8 cellular contexts compared by ENCODE assay signal in the genomic region with DNA sequence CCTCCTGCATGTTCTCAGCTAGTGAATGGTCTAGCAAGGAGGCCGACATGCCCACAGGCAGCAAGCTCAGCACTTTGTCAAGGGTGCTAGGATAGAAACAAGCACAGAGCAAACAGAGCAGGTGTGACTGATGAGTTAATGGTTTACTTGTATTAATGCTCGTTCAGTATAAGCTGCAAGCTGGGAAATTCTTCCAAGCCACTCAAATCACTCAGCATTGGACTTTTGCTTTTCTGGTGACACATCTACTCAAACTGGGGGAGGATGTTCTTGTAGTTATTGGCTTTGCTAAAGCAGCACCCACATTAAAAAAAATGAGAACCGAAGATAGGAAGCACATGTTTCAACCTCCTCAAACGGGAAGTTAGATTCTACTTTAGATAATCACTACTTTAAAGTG. TPM values are rescaled to one million over a fixed set of nuclear protein-coding genes. Genes with fewer than 3 reads are reported as not detected.
DNase-seq lines count a peak whose midpoint lies in the region; ATAC-seq and TF ChIP-seq lines count a peak whose summit lies in the region.

No MANE protein-coding gene starts in this region.

- no peak for TF ChIP-seq CTCF in RWPE1 (conservative IDR thresholded peaks at IDR 0.05; ENCODE audit: low read depth)
- no peak for TF ChIP-seq CTCF in MCF 10A (IDR thresholded peaks at IDR 0.05; ENCODE audit: unreplicated experiment)

- peaks cover 13% of the 10 kb centered on the region for H3K36me3 Mint-ChIP-seq in activated naive CD4-positive, alpha-beta T cell treated with anti-CD3 and anti-CD28 coated beads for 36 hours (ENCODE audit: low read depth)
- H3K36me3 Mint-ChIP-seq in natural killer cell treated with Interleukin-12 subunit alpha and Interleukin-12 subunit beta and Interleukin-15 and Interleukin-18, amount 100 ng/mL, for 72 hours = peaks cover 24% of the 10 kb centered on the region
- no peaks in the 10 kb centered on the region for H3K36me3 Mint-ChIP-seq in MCF 10A (ENCODE audit: insufficient read depth, unreplicated experiment)

- CTCF ChIA-PET in activated naive CD4-positive, alpha-beta T cell treated with anti-CD3 and anti-CD28 coated beads for 36 hours (lab: Charles Lee) = interaction anchor here (0.6 to 1.5 kb wide), 4 partner anchors 100 to 221 kb away, joined by 3 to 9 read pairs (median 4); no protein-coding TSS in a partner anchor
- CTCF ChIA-PET in RWPE1 (lab: Yijun Ruan, JAX) = no interaction called here
- CTCF ChIA-PET in MCF 10A (lab: Yijun Ruan, JAX) = interaction anchor here (0.6 kb wide), 1 partner anchor 213 kb away, joined by 3 read pairs; no protein-coding TSS in a partner anchor

- peak; percentile 39 for DNase-seq in activated naive CD4-positive, alpha-beta T cell treated with anti-CD3 and anti-CD28 coated beads for 36 hours
- DNase-seq in activated naive CD4-positive, alpha-beta T cell (lab: John Stamatoyannopoulos, UW) = no peak
- DNase-seq in SW480 (ENCODE audit: low spot score) (peak; percentile 36), nucleus accumbens (lab: John Stamatoyannopoulos, UW) (no peak), RWPE1 (ENCODE audit: low spot score) (no peak), MCF 10A (ENCODE audit: unreplicated experiment) (no peak)
- no peak for DNase-seq in natural killer cell treated with Interleukin-12 subunit alpha and Interleukin-12 subunit beta and Interleukin-15 and Interleukin-18, amount 100 ng/mL, for 72 hours (ENCODE audit: low spot score)

- H3K9me3 Mint-ChIP-seq in activated naive CD4-positive, alpha-beta T cell treated with anti-CD3 and anti-CD28 coated beads for 36 hours = no peaks in the 10 kb centered on the region
- no peaks in the 10 kb centered on the region for H3K9me3 Mint-ChIP-seq in natural killer cell treated with Interleukin-12 subunit alpha and Interleukin-12 subunit beta and Interleukin-15 and Interleukin-18, amount 100 ng/mL, for 72 hours
- H3K9me3 Mint-ChIP-seq in MCF 10A (ENCODE audit: unreplicated experiment) = no peaks in the 10 kb centered on the region

- H3K27ac Mint-ChIP-seq in activated naive CD4-positive, alpha-beta T cell treated with anti-CD3 and anti-CD28 coated beads for 36 hours = peak overlapping the region; percentile 51
- H3K27ac Mint-ChIP-seq in natural killer cell treated with Interleukin-12 subunit alpha and Interleukin-12 subunit beta and Interleukin-15 and Interleukin-18, amount 100 ng/mL, for 72 hours = peak overlapping the region; percentile 63 to 99
- no peak overlapping the region for H3K27ac Mint-ChIP-seq in MCF 10A (ENCODE audit: low read depth, unreplicated experiment)

- no peak overlapping the region for H3K27ac ChIP-seq in RWPE1

- no peaks in the 10 kb centered on the region for H3K27me3 Mint-ChIP-seq in activated naive CD4-positive, alpha-beta T cell treated with anti-CD3 and anti-CD28 coated beads for 36 hours (ENCODE audit: low read depth)
- H3K27me3 Mint-ChIP-seq in natural killer cell treated with Interleukin-12 subunit alpha and Interleukin-12 subunit beta and Interleukin-15 and Interleukin-18, amount 100 ng/mL, for 72 hours = no peaks in the 10 kb centered on the region
- H3K27me3 Mint-ChIP-seq in MCF 10A (ENCODE audit: insufficient read depth, unreplicated experiment) = no peaks in the 10 kb centered on the region

- peak; percentile 83 for ATAC-seq in HG02970 (IDR thresholded peaks at IDR 0.05; ENCODE audit: low FRiP score, unreplicated experiment)
- ATAC-seq in natural killer cell treated with Interleukin-12 subunit alpha and Interleukin-12 subunit beta and Interleukin-15 and Interleukin-18, amount 100 ng/mL, for 72 hours = peak in 1 of 2 donors; percentile 48

- H3K4me1 Mint-ChIP-seq in activated naive CD4-positive, alpha-beta T cell treated with anti-CD3 and anti-CD28 coated beads for 36 hours (ENCODE audit: low read depth) = peaks cover 42% of the 10 kb centered on the region
- peaks cover 37 to 60% of the 10 kb centered on the region in 2 donors for H3K4me1 Mint-ChIP-seq in natural killer cell treated with Interleukin-12 subunit alpha and Interleukin-12 subunit beta and Interleukin-15 and Interleukin-18, amount 100 ng/mL, for 72 hours (ENCODE audit: low read depth in 2 of 2)
- peaks cover 6% of the 10 kb centered on the region for H3K4me1 Mint-ChIP-seq in MCF 10A (ENCODE audit: insufficient read depth, unreplicated experiment)

- BruUV-seq in MCF 10A (replicated peaks; lab: Mats Ljungman, UMichigan) = no TSS peak

- intact Hi-C loops in activated naive CD4-positive, alpha-beta T cell treated with anti-CD3 and anti-CD28 coated beads for 36 hours (cut with micrococcal nuclease) = loop anchor here (1.0 to 5.0 kb wide), 6 partner anchors 43 to 221 kb away; a partner anchor contains a TSS
- intact Hi-C loops in MCF 10A (cut with micrococcal nuclease) = no loop called here

- no peak overlapping the region for H3K4me3 Mint-ChIP-seq in activated naive CD4-positive, alpha-beta T cell treated with anti-CD3 and anti-CD28 coated beads for 36 hours
- peak overlapping the region; percentile 64 for H3K4me3 Mint-ChIP-seq in natural killer cell treated with Interleukin-12 subunit alpha and Interleukin-12 subunit beta and Interleukin-15 and Interleukin-18, amount 100 ng/mL, for 72 hours
- H3K4me3 Mint-ChIP-seq in MCF 10A (ENCODE audit: unreplicated experiment) = no peak overlapping the region

- POLR2A ChIA-PET in RWPE1 (lab: Yijun Ruan, JAX; ENCODE audit: low non-redundant PET) (no interaction called here), MCF 10A (lab: Yijun Ruan, JAX) (no interaction called here)

RNA-seq across cellular contexts. Expression of a gene that starts 43.1 kb away (rescaled TPM):
- total RNA-seq in activated naive CD4-positive, alpha-beta T cell treated with anti-CD3 and anti-CD28 coated beads for 36 hours = 10 to 100 TPM; 17.5 to 18.8 TPM
- total RNA-seq in natural killer cell treated with Interleukin-12 subunit alpha and Interleukin-12 subunit beta and Interleukin-15 and Interleukin-18, amount 100 ng/mL, for 72 hours = 10 to 100 TPM; 59.9 to 81.3 TPM
- 2.2 and 4.4 TPM in 2 replicates for total RNA-seq in MCF 10A (2022)

Comparison
In these comparisons a context has a peak if more than half of its experiments do, and no peak if none do; other contexts are left out.
1. DNase-seq: peak in activated naive CD4-positive, alpha-beta T cell treated with anti-CD3 and anti-CD28 coated beads for 36 hours (single experiment) and SW480 (single experiment); none in activated naive CD4-positive, alpha-beta T cell (0 of 4), natural killer cell treated with Interleukin-12 subunit alpha and Interleukin-12 subunit beta and Interleukin-15 and Interleukin-18, amount 100 ng/mL, for 72 hours (single experiment), nucleus accumbens (0 of 56), RWPE1 (single experiment) and MCF 10A (single experiment).